In the genomic region with DNA sequence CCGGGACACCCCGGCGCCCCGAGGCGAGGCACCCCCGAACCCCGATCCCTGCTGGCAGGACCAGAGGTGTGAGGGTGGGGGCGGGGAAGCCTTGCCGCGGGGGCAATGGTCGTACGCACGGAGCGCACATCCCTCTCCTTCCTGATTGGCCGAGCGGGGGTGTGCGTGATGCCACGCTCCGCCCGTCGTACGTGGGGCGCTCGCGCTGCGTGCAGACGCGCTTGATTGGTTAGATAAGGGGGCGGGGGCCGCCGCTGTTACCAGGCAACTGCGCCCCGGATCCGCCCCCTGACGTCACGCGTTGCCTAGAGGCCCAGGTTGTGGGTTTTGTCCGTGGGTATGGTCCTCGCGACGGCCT, we compare ENCODE assay signal across 8 cellular contexts. TPM values are rescaled to one million over a fixed set of nuclear protein-coding genes. Genes with fewer than 3 reads are reported as not detected.
DNase-seq lines count a peak whose midpoint lies in the region; ATAC-seq and TF ChIP-seq lines count a peak whose summit lies in the region.
"Not testable (repeated sequence)": the region's sequence is repeated elsewhere in the genome, so short reads cannot be mapped to it uniquely, and the experiment has no call there.

No MANE protein-coding gene starts in this region.

- not testable (repeated sequence) for H4K20me1 ChIP-seq in GM23248 (ENCODE audit: insufficient read depth); hepatocyte (ENCODE audit: insufficient read depth, poor library complexity, severe bottlenecking)

- not testable (repeated sequence) for H3K4me1 ChIP-seq in GM23248 (ENCODE audit: insufficient read depth); hepatocyte (ENCODE audit: insufficient read depth); psoas muscle

- H3K79me2 ChIP-seq in GM23248 (ENCODE audit: insufficient read depth); hepatocyte: not testable (repeated sequence)

- ATAC-seq in HG03565 (IDR thresholded peaks at IDR 0.05; ENCODE audit: unreplicated experiment), result peak; percentile 94
- peak; percentile 97 to 99 (median 98) for ATAC-seq in psoas muscle
- ATAC-seq in stimulated activated naive CD8-positive, alpha-beta T cell treated with anti-CD3 and anti-CD28 coated beads, Interleukin-15, amount 100 ng/mL, for 72 hours, result peak; percentile 98

- H3K36me3 ChIP-seq in GM23248 (ENCODE audit: low read depth); hepatocyte (replicated peaks; ENCODE audit: insufficient read depth, low read depth); psoas muscle (ENCODE audit: insufficient read depth in 1 of 2, low read depth in 1 of 2): not testable (repeated sequence)

- H3K27me3 ChIP-seq in GM23248 (replicated peaks; ENCODE audit: insufficient read depth); hepatocyte; psoas muscle (ENCODE audit: insufficient read depth in 3 of 3, low read length in 2 of 3): not testable (repeated sequence)

- H3K4me3 ChIP-seq in GM12875 (ENCODE audit: low read depth, low read length) (peak overlapping the region; percentile 50), GM23248 (peak overlapping the region; percentile 72), astrocyte of the spinal cord (ENCODE audit: low read depth, low read length) (peak overlapping the region; percentile 24), hepatocyte (peak overlapping the region; percentile 23), psoas muscle (peak overlapping the region; percentile 63)

- peak overlapping the region; percentile 90 for H3K27ac ChIP-seq in GM23248
- peak overlapping the region; percentile 97 for H3K27ac ChIP-seq in hepatocyte
- peak overlapping the region; percentile 93 for H3K27ac ChIP-seq in psoas muscle

- not testable (repeated sequence) for H3K4me1 Mint-ChIP-seq in stimulated activated naive CD8-positive, alpha-beta T cell treated with anti-CD3 and anti-CD28 coated beads, Interleukin-15, amount 100 ng/mL, for 72 hours

- not testable (repeated sequence) for H3K27ac Mint-ChIP-seq in stimulated activated naive CD8-positive, alpha-beta T cell treated with anti-CD3 and anti-CD28 coated beads, Interleukin-15, amount 100 ng/mL, for 72 hours

- peak overlapping the region; percentile 34 for H3K4me2 ChIP-seq in GM23248 (ENCODE audit: unreplicated experiment)
- peak overlapping the region; percentile 72 for H3K4me2 ChIP-seq in hepatocyte

- in situ Hi-C loops in GM23248 (cut with MboI); astrocyte of the spinal cord (cut with HindIII; ENCODE audit: low sequenced_read_pairs): not testable (repeated sequence)

- not testable (repeated sequence) for H3F3A ChIP-seq in GM23248 (ENCODE audit: insufficient read depth)

- not testable (repeated sequence) for H3K9me2 ChIP-seq in GM23248 (ENCODE audit: insufficient read depth); hepatocyte (replicated peaks; ENCODE audit: insufficient read depth)

- 0% methylated on average over 1 of the region's 41 CpGs; no CpG with 5 or more reads in 1 of the 2 experiments for WGBS in GM23248 (ENCODE audit: low coverage in 1 of 2, low lambda C conversion rate in 2 of 2, missing lambda C conversion rate in 2 of 2), 2 experiments
- no CpG with 5 or more reads among the region's 41 CpGs for whole genome bisulfite sequencing in hepatocyte (ENCODE audit: low lambda C conversion rate, missing lambda C conversion rate)
- 0% methylated on average over 7 to 11 of the region's 41 CpGs; no CpG with 5 or more reads in 1 of the 3 donors for WGBS in psoas muscle, 3 donors

- H3K27me3 Mint-ChIP-seq in stimulated activated naive CD8-positive, alpha-beta T cell treated with anti-CD3 and anti-CD28 coated beads, Interleukin-15, amount 100 ng/mL, for 72 hours, result not testable (repeated sequence)

- intact Hi-C loops in psoas muscle (cut with DNase I), result not testable (repeated sequence)

- peak overlapping the region; percentile 21 to 44 for H3K4me3 Mint-ChIP-seq in stimulated activated naive CD8-positive, alpha-beta T cell treated with anti-CD3 and anti-CD28 coated beads, Interleukin-15, amount 100 ng/mL, for 72 hours

- not testable (repeated sequence) for H2AFZ ChIP-seq in GM23248, hepatocyte

- not testable (repeated sequence) for H3K9me3 Mint-ChIP-seq in stimulated activated naive CD8-positive, alpha-beta T cell treated with anti-CD3 and anti-CD28 coated beads, Interleukin-15, amount 100 ng/mL, for 72 hours

- not testable (repeated sequence) for H3K9me3 ChIP-seq in GM23248 (ENCODE audit: low read depth); hepatocyte (ENCODE audit: low read depth); psoas muscle

- peak overlapping the region; percentile 85 for H3K9ac ChIP-seq in GM23248

- DNase-seq in GM23248; astrocyte of the spinal cord (ENCODE audit: low read depth, low spot score); hepatocyte (ENCODE audit: low spot score): not testable (repeated sequence)
- DNase-seq in activated CD4-positive, alpha-beta T cell treated with anti-CD3 and anti-CD28 coated beads for 48 hours, result peak; percentile 94
- peak; percentile 93 to 98 for DNase-seq in psoas muscle
- DNase-seq in stimulated activated naive CD8-positive, alpha-beta T cell treated with anti-CD3 and anti-CD28 coated beads, Interleukin-15, amount 100 ng/mL, for 72 hours, result peak; percentile 90 to 96

- not testable (repeated sequence) for TF ChIP-seq CTCF in GM12875 (IDR thresholded peaks at IDR 0.05; ENCODE audit: borderline replicate concordance, insufficient read depth, low read depth, low read length); astrocyte of the spinal cord (IDR thresholded peaks at IDR 0.05; ENCODE audit: low read depth, low read length); hepatocyte (IDR thresholded peaks at IDR 0.05; ENCODE audit: poor library complexity); psoas muscle (IDR thresholded peaks at IDR 0.05)

RNA-seq across cellular contexts. Expression of gene GTF2IRD2B, which starts 0.5 kb away (rescaled TPM):
- total RNA-seq in GM23248 (2014; rRNA removed; shearing (Covaris generic)), result 30.0 and 37.8 TPM in 2 replicates
- polyA plus RNA-seq in GM23248 (2016; fragmentation: Nextera tagmentation; extraction: Ambion mirVana) (28.7 and 32.6 TPM in 2 replicates), hepatocyte (27.2 and 29.6 TPM in 2 replicates), psoas muscle (10 to 100 TPM; 11.1 to 16.2 (median 14.4) TPM)
- total RNA-seq in hepatocyte (18.2 and 26.8 TPM in 2 replicates), psoas muscle (10 to 100 TPM; 26.7 to 50.1 (median 38.6) TPM)

RNA-seq across cellular contexts. Expression of gene RCC1L, which starts 19.3 kb away (rescaled TPM):
- 59.6 and 61.9 TPM in 2 replicates for total RNA-seq in GM23248 (2014; rRNA removed; shearing (Covaris generic))
- 37.5 and 40.1 TPM in 2 replicates for polyA plus RNA-seq in GM23248 (2016; fragmentation: Nextera tagmentation; extraction: Ambion mirVana)
- 47.8 and 52.6 TPM in 2 replicates for total RNA-seq in hepatocyte
- polyA plus RNA-seq in hepatocyte, result 44.5 and 53.6 TPM in 2 replicates
- total RNA-seq in psoas muscle, result 10 to 100 TPM; 67.7 to 77.1 (median 72.1) TPM
- polyA plus RNA-seq in psoas muscle, result 100 to 1,000 TPM in 1 of 3 donors, 10 to 100 TPM in 2; 52.3 to 123 (median 70.2) TPM
